In genomic region chr11:128911701-128912100, GRCh38 we compare ENCODE assay signal across 25 cellular contexts. TPM values are rescaled to one million over a fixed set of nuclear protein-coding genes. Genes with fewer than 3 reads are reported as not detected.
DNase-seq lines count a peak whose midpoint lies in the region; FAIRE-seq and TF ChIP-seq lines count a peak whose summit lies in the region.
"Had no signal": no experiment of that assay in that cellular context is flagged by ENCODE, and none has a peak within 500 bp of the region (broad histone marks: within the 10 kb centered on the region; RNA-seq: fewer than 3 reads in every experiment).

No MANE protein-coding gene starts in this region.

- FAIRE-seq in bronchial epithelial cell (lab: Jason Lieb, UNC) (peak; percentile 13), kidney (lab: Jason Lieb, UNC) (no peak)
- FAIRE-seq: A204.1, D721Med, G401.6, GM12891, GM19239 had no signal

- H3K9me3 ChIP-seq in kidney (ENCODE audit: control insufficient read depth in 1 of 2, low read length in 2 of 2) (no peaks in the 10 kb centered on the region), BE2C (no peaks in the 10 kb centered on the region)
- H3K9me3 ChIP-seq: Caco-2 had no signal

- H3K9ac ChIP-seq in kidney (ENCODE audit: low read length in 2 of 2): no peak overlapping the region
- H3K9ac ChIP-seq: BLaER1 treated with 17β-estradiol and CSF1 and Interleukin-3, amounts not matched to agents 10 nM and 100 nM had no signal

- H3K27ac ChIP-seq in kidney (ENCODE audit: low read depth in 2 of 2, low read length in 2 of 2): no peak overlapping the region
- H3K27ac ChIP-seq: BLaER1 treated with 17β-estradiol and CSF1 and Interleukin-3, amounts not matched to agents 10 nM and 100 nM; C4-2B had no signal

- intact Hi-C loops in kidney (cut with DNase I): no loop called here
- intact Hi-C loops in posterior vena cava (cut with DNase I): no loop called here

- H3K4me3 ChIP-seq in bronchial epithelial cell (ENCODE audit: low read depth, low read length) (no peak overlapping the region), kidney (ENCODE audit: low read length in 2 of 2) (no peak overlapping the region), BE2C (ENCODE audit: low read depth, low read length) (no peak overlapping the region)
- H3K4me3 ChIP-seq: BLaER1 treated with 17β-estradiol and CSF1 and Interleukin-3, amounts not matched to agents 10 nM and 100 nM had no signal

- H3K36me3 ChIP-seq in bronchial epithelial cell (ENCODE audit: control insufficient read depth, insufficient read depth, low read length): peaks cover 2% of the 10 kb centered on the region
- H3K36me3 ChIP-seq in kidney (ENCODE audit: control insufficient read depth in 1 of 2, insufficient read depth in 2 of 2, low read length in 2 of 2): no peaks in the 10 kb centered on the region
- no peaks in the 10 kb centered on the region for H3K36me3 ChIP-seq in BE2C
- H3K36me3 ChIP-seq: BLaER1 treated with 17β-estradiol and CSF1 and Interleukin-3, amounts not matched to agents 10 nM and 100 nM had no signal

- no peak for DNase-seq in bronchial epithelial cell (ENCODE audit: low read depth)
- DNase-seq in kidney: peak; percentile 73
- DNase-seq in posterior vena cava (ENCODE audit: low spot score): peak; percentile 72
- no peak for DNase-seq in NCI-H69 (lab: John Stamatoyannopoulos, UW)
- no peak for DNase-seq in NCI-H2171 (lab: John Stamatoyannopoulos, UW)
- no peak for DNase-seq in NCI-H2227 treated with DMSO at 0.1 percent for 48 hours (lab: John Stamatoyannopoulos, UW)
- DNase-seq in BE2C: no peak
- DNase-seq: 8988T; ACHN; Caco-2; Calu3; CD4-positive, alpha-beta T cell; CD8-positive, alpha-beta T cell; DMS79 treated with DMSO at 0.1 percent for 48 hours; GF-D8 had no signal

- H3K4me1 ChIP-seq in kidney (ENCODE audit: control insufficient read depth in 1 of 2, insufficient read depth in 1 of 2, low read depth in 1 of 2, low read length in 2 of 2) (peaks cover 4 to 6% of the 10 kb centered on the region in 2 donors), BE2C (peaks cover 4% of the 10 kb centered on the region; the same call in 1 of the 2 replicates)
- H3K4me1 ChIP-seq: Caco-2 had no signal

- no peaks in the 10 kb centered on the region for H3K27me3 ChIP-seq in bronchial epithelial cell (ENCODE audit: control insufficient read depth, insufficient read depth, low read length)
- H3K27me3 ChIP-seq in BE2C: no peaks in the 10 kb centered on the region; the same call in 1 of the 2 replicates
- H3K27me3 ChIP-seq: BLaER1 treated with 17β-estradiol and CSF1 and Interleukin-3, amounts not matched to agents 10 nM and 100 nM had no signal

- no peak for TF ChIP-seq CTCF in bronchial epithelial cell (IDR thresholded peaks at IDR 0.05; ENCODE audit: insufficient read depth, low read length, severe bottlenecking)
- TF ChIP-seq CTCF in kidney (IDR thresholded peaks at IDR 0.05; ENCODE audit: borderline replicate concordance, extremely low read depth, insufficient read depth): no peak
- TF ChIP-seq CTCF in BE2C (IDR thresholded peaks at IDR 0.05; ENCODE audit: low read depth, low read length): no peak

RNA-seq across cellular contexts. Expression of gene KCNJ5, which starts 20.5 kb away (rescaled TPM):
- total RNA-seq in bronchial epithelial cell (13.2 and 15.5 TPM in 2 replicates), kidney (6.5 TPM), posterior vena cava (1 to 10 TPM in 1 of 2 donors, under 1 TPM in 1; 0.52 to 1.9 TPM)
- polyA plus RNA-seq in kidney (ENCODE audit: insufficient read depth, low read depth, low replicate concordance): 5.7 TPM
- not detected for polyA plus RNA-seq in BE2C (2012; ENCODE audit: insufficient read depth, insufficient read length, low read depth)
- total RNA-seq: A673; Caco-2; Calu3; CD8-positive, alpha-beta T cell had no signal
- polyA plus RNA-seq: AG04450, BJ had no signal

RNA-seq across cellular contexts. Expression of gene TP53AIP1, which starts 31.0 kb away (rescaled TPM):
- total RNA-seq in bronchial epithelial cell (1.3 and 4.6 TPM in 2 replicates), kidney (0.82 TPM), posterior vena cava (not detected)
- polyA plus RNA-seq in kidney (ENCODE audit: insufficient read depth, low read depth, low replicate concordance): 5.3 TPM
- polyA plus RNA-seq in BE2C (2012; ENCODE audit: insufficient read depth, insufficient read length, low read depth): not detected
- polyA plus RNA-seq: AG04450, BJ had no signal

RNA-seq across cellular contexts. Expression of gene KCNJ1, which starts 44.6 kb away (rescaled TPM):
- total RNA-seq in bronchial epithelial cell: under 0.01 TPM in 1 of 2 replicates, not detected in the other
- total RNA-seq in kidney: 175 TPM
- polyA plus RNA-seq in kidney (ENCODE audit: insufficient read depth, low read depth, low replicate concordance): 355 TPM
- not detected for total RNA-seq in posterior vena cava
- polyA plus RNA-seq in BE2C (2012; ENCODE audit: insufficient read depth, insufficient read length, low read depth): not detected
- total RNA-seq: A673; Caco-2; Calu3; CD8-positive, alpha-beta T cell had no signal
- polyA plus RNA-seq: AG04450, BJ had no signal

Comparison
In these comparisons a context has a peak if more than half of its experiments do, and no peak if none do; other contexts are left out.
1. DNase-seq: peak in kidney (single experiment) and posterior vena cava (single experiment); none in bronchial epithelial cell (single experiment), NCI-H69 (single experiment), NCI-H2171 (single experiment), NCI-H2227 treated with DMSO at 0.1 percent for 48 hours (single experiment) and BE2C (single experiment).
2. RNA of gene KCNJ1, which starts 44.6 kb away (total RNA-seq): 175 TPM in kidney (single experiment); not detected in posterior vena cava and under 0.01 TPM in bronchial epithelial cell; every median in the first group is over 100 times any median in the second.